Comparison of ENCODE assay signal across 1 cellular context in the genomic region with DNA sequence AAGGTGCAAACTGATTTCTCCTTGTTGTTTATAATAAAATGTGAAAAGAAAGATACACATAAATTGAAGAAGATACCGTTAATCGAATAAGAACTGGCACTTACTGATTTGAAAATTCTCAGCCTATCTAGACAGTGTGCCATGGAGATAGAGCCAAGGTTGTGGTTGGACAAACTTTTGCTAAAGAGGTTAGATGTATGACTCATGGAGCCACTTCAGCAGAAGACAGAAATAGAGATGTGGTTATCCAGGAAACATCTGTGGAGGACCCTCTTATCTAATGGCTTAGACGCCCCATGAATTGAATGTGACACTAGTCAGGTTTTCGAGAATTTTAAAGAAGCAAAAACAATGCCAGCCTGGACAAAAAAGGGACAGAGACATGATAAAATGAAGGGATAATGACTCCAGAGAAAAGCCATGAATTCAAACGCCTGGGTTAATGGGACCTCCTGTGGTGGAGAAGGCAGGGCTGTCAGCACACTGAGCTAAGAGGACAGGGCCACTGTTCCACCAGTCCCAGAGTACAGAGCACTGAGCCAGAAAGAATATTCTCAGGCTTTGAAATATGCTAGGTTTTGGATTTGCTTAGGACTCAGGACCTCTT.
TF ChIP-seq lines count a peak whose summit lies in the region.

No MANE protein-coding gene starts in this region.

TF ChIP-seq in WTC11, 78 proteins besides CTCF, POLR2A, EP300 and RAD21 (continued from another document):
- TF ChIP-seq, protein P1, sequence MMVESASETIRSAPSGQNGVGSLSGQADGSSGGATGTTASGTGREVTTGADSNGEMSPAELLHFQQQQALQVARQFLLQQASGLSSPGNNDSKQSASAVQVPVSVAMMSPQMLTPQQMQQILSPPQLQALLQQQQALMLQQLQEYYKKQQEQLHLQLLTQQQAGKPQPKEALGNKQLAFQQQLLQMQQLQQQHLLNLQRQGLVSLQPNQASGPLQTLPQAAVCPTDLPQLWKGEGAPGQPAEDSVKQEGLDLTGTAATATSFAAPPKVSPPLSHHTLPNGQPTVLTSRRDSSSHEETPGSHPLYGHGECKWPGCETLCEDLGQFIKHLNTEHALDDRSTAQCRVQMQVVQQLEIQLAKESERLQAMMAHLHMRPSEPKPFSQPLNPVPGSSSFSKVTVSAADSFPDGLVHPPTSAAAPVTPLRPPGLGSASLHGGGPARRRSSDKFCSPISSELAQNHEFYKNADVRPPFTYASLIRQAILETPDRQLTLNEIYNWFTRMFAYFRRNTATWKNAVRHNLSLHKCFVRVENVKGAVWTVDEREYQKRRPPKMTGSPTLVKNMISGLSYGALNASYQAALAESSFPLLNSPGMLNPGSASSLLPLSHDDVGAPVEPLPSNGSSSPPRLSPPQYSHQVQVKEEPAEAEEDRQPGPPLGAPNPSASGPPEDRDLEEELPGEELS (CRISPR knock-in tag; IDR thresholded peaks at IDR 0.05), result no peak
- TF ChIP-seq MAX (CRISPR knock-in tag; IDR thresholded peaks at IDR 0.05) (no peak), ETV6 (CRISPR knock-in tag; IDR thresholded peaks at IDR 0.05) (no peak), ZNF138 (CRISPR knock-in tag; conservative IDR thresholded peaks at IDR 0.05) (no peak), ZNF671 (CRISPR knock-in tag; IDR thresholded peaks at IDR 0.05) (no peak), FOXP1 (CRISPR knock-in tag; IDR thresholded peaks at IDR 0.05; ENCODE audit: borderline replicate concordance) (no peak), NR2C2 (CRISPR knock-in tag; IDR thresholded peaks at IDR 0.05) (no peak), GTF2I (CRISPR knock-in tag; conservative IDR thresholded peaks at IDR 0.05) (no peak)
- TF ChIP-seq, protein P2, sequence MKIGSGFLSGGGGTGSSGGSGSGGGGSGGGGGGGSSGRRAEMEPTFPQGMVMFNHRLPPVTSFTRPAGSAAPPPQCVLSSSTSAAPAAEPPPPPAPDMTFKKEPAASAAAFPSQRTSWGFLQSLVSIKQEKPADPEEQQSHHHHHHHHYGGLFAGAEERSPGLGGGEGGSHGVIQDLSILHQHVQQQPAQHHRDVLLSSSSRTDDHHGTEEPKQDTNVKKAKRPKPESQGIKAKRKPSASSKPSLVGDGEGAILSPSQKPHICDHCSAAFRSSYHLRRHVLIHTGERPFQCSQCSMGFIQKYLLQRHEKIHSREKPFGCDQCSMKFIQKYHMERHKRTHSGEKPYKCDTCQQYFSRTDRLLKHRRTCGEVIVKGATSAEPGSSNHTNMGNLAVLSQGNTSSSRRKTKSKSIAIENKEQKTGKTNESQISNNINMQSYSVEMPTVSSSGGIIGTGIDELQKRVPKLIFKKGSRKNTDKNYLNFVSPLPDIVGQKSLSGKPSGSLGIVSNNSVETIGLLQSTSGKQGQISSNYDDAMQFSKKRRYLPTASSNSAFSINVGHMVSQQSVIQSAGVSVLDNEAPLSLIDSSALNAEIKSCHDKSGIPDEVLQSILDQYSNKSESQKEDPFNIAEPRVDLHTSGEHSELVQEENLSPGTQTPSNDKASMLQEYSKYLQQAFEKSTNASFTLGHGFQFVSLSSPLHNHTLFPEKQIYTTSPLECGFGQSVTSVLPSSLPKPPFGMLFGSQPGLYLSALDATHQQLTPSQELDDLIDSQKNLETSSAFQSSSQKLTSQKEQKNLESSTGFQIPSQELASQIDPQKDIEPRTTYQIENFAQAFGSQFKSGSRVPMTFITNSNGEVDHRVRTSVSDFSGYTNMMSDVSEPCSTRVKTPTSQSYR (CRISPR knock-in tag; IDR thresholded peaks at IDR 0.05), result no peak
